3 cellular contexts compared by ENCODE assay signal in the genomic region with DNA sequence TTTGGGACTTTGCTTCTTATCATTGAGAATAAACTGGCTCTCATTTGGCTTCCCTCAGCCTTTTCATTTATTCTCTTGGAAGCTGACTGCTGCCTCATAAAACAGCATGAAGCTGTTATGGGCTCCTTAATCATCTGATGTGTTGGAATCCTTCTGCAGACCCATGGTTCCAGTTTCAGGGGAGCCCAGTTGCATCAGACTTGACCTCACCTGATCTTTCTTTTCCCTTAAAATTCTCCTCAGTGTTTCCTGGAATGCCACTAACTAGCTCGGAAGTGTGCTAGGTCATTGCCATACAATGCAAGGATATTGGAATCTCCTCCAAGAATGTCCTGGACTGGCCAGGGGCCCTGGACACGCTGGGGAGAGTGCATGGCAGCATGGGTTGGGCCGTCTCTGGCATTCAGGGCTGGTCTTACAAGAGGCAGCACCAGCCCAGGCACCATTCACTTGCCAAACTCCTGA.
TF ChIP-seq lines count a peak whose summit lies in the region.

No MANE protein-coding gene starts in this region.

TF ChIP-seq in IMR-90, 13 proteins besides CTCF, POLR2A, EP300 and RAD21:
- no peak for TF ChIP-seq CEBPB (IDR thresholded peaks at IDR 0.05; ENCODE audit: low read depth, low read length)

TF ChIP-seq in GM12891, 5 proteins besides CTCF, POLR2A, EP300 and RAD21:
- TF ChIP-seq SPI1 (IDR thresholded peaks at IDR 0.05; ENCODE audit: low read depth, low read length) (no peak), POLR2AphosphoS5 (IDR thresholded peaks at IDR 0.05; ENCODE audit: low read depth, low read length) (no peak), PAX5 (IDR thresholded peaks at IDR 0.05; ENCODE audit: insufficient read depth, low read length, severe bottlenecking) (no peak), TAF1 (IDR thresholded peaks at IDR 0.05; ENCODE audit: low read depth, low read length) (no peak), POU2F2 (IDR thresholded peaks at IDR 0.05; ENCODE audit: low read depth, low read length) (no peak)

TF ChIP-seq in SK-N-SH, 30 proteins besides CTCF, POLR2A, EP300 and RAD21:
- TF ChIP-seq MEF2A (IDR thresholded peaks at IDR 0.05; ENCODE audit: borderline replicate concordance, low read depth) = no peak
- TF ChIP-seq, protein P1, sequence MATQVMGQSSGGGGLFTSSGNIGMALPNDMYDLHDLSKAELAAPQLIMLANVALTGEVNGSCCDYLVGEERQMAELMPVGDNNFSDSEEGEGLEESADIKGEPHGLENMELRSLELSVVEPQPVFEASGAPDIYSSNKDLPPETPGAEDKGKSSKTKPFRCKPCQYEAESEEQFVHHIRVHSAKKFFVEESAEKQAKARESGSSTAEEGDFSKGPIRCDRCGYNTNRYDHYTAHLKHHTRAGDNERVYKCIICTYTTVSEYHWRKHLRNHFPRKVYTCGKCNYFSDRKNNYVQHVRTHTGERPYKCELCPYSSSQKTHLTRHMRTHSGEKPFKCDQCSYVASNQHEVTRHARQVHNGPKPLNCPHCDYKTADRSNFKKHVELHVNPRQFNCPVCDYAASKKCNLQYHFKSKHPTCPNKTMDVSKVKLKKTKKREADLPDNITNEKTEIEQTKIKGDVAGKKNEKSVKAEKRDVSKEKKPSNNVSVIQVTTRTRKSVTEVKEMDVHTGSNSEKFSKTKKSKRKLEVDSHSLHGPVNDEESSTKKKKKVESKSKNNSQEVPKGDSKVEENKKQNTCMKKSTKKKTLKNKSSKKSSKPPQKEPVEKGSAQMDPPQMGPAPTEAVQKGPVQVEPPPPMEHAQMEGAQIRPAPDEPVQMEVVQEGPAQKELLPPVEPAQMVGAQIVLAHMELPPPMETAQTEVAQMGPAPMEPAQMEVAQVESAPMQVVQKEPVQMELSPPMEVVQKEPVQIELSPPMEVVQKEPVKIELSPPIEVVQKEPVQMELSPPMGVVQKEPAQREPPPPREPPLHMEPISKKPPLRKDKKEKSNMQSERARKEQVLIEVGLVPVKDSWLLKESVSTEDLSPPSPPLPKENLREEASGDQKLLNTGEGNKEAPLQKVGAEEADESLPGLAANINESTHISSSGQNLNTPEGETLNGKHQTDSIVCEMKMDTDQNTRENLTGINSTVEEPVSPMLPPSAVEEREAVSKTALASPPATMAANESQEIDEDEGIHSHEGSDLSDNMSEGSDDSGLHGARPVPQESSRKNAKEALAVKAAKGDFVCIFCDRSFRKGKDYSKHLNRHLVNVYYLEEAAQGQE (IDR thresholded peaks at IDR 0.05; ENCODE audit: low read depth, low read length) = no peak
- no peak for TF ChIP-seq GATA2 (CRISPR knock-in tag; IDR thresholded peaks at IDR 0.05)
- no peak for TF ChIP-seq CHD2 (IDR thresholded peaks at IDR 0.05; ENCODE audit: low read length, partially characterized antibody)
- TF ChIP-seq MXI1 (IDR thresholded peaks at IDR 0.05; ENCODE audit: low read depth, low read length) = no peak
- TF ChIP-seq RFX5 (IDR thresholded peaks at IDR 0.05; ENCODE audit: low read length) = no peak
- no peak for TF ChIP-seq JUND (IDR thresholded peaks at IDR 0.05)
- TF ChIP-seq, protein P2, sequence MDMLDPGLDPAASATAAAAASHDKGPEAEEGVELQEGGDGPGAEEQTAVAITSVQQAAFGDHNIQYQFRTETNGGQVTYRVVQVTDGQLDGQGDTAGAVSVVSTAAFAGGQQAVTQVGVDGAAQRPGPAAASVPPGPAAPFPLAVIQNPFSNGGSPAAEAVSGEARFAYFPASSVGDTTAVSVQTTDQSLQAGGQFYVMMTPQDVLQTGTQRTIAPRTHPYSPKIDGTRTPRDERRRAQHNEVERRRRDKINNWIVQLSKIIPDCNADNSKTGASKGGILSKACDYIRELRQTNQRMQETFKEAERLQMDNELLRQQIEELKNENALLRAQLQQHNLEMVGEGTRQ (IDR thresholded peaks at IDR 0.05; ENCODE audit: borderline replicate concordance, low read depth, low read length) = no peak
- TF ChIP-seq FOXM1 (IDR thresholded peaks at IDR 0.05; ENCODE audit: low read depth) = no peak
- TF ChIP-seq RCOR1 (IDR thresholded peaks at IDR 0.05; ENCODE audit: low read length) = no peak
- TF ChIP-seq TEAD4 (IDR thresholded peaks at IDR 0.05; ENCODE audit: borderline replicate concordance, insufficient read depth) = no peak
- no peak for TF ChIP-seq POLR2AphosphoS5 (IDR thresholded peaks at IDR 0.05; ENCODE audit: low read depth, low read length)
- no peak for TF ChIP-seq TCF12 (IDR thresholded peaks at IDR 0.05)
- TF ChIP-seq TAF1 (IDR thresholded peaks at IDR 0.05; ENCODE audit: borderline replicate concordance, low read depth, low read length) = no peak
TF ChIP-seq in SK-N-SH: peak in this region for 0.
